In genomic region chr7:30765359-30765758, GRCh38 we compare ENCODE assay signal across 16 cellular contexts. TPM values are rescaled to one million over a fixed set of nuclear protein-coding genes. Genes with fewer than 3 reads are reported as not detected.
"Had no signal": no experiment of that assay in that cellular context is flagged by ENCODE, and none has a peak within 500 bp of the region (broad histone marks: within the 10 kb centered on the region; RNA-seq: fewer than 3 reads in every experiment).

No MANE protein-coding gene starts in this region.

- H3K27ac Mint-ChIP-seq: activated CD8-positive, alpha-beta T cell treated with anti-CD3 and anti-CD28 coated beads, Interleukin-2, amount 10 ng/mL, durations not matched to agents 7 days and 5 days; activated naive CD4-positive, alpha-beta T cell treated with anti-CD3 and anti-CD28 coated beads, Interleukin-2, amount 10 ng/mL, durations not matched to agents 7 days and 5 days; activated T-helper 17 cell treated with anti-CD3 and anti-CD28 coated beads, Interleukin-2, amount 50 U/mL, for 72 hours; dendritic cell treated with granulocyte-macrophage colony-stimulating factor and Interleukin-4, amounts not matched to agents 40 ng/mL and 50 ng/mL, for 4 days; effector memory CD8-positive, alpha-beta T cell; memory B cell; stimulated activated memory B cell treated with anti-CD40 and anti-IgM and Interleukin-4, amounts not matched to agents 10 μg/mL and 1 μg/mL and 100 μg/mL, for 72 hours had no signal

- H3K4me3 Mint-ChIP-seq: activated CD8-positive, alpha-beta T cell treated with anti-CD3 and anti-CD28 coated beads, Interleukin-2, amount 10 ng/mL, durations not matched to agents 7 days and 5 days; activated naive CD4-positive, alpha-beta T cell treated with anti-CD3 and anti-CD28 coated beads, Interleukin-2, amount 10 ng/mL, durations not matched to agents 7 days and 5 days; activated T-helper 17 cell treated with anti-CD3 and anti-CD28 coated beads, Interleukin-2, amount 50 U/mL, for 72 hours; central memory CD8-positive, alpha-beta T cell; dendritic cell treated with granulocyte-macrophage colony-stimulating factor and Interleukin-4, amounts not matched to agents 40 ng/mL and 50 ng/mL, for 4 days; effector memory CD8-positive, alpha-beta T cell; memory B cell; stimulated activated memory B cell treated with anti-CD40 and anti-IgM and Interleukin-4, amounts not matched to agents 10 μg/mL and 1 μg/mL and 100 μg/mL, for 72 hours had no signal

- H3K4me1 ChIP-seq: parathyroid adenoma had no signal

- H3K27me3 ChIP-seq: adrenal gland had no signal

- H3K9me3 ChIP-seq: adrenal gland, SK-N-SH, spleen had no signal

- H3K36me3 Mint-ChIP-seq: activated naive CD4-positive, alpha-beta T cell treated with anti-CD3 and anti-CD28 coated beads, Interleukin-2, amount 10 ng/mL, durations not matched to agents 7 days and 5 days; memory B cell; stimulated activated memory B cell treated with anti-CD40 and anti-IgM and Interleukin-4, amounts not matched to agents 10 μg/mL and 1 μg/mL and 100 μg/mL, for 72 hours had no signal

- H3K4me3 ChIP-seq: adrenal gland, spleen had no signal

- ATAC-seq: activated CD8-positive, alpha-beta T cell treated with anti-CD3 and anti-CD28 coated beads, Interleukin-2, amount 10 ng/mL, durations not matched to agents 7 days and 5 days; activated T-helper 17 cell treated with anti-CD3 and anti-CD28 coated beads, Interleukin-2, amount 50 U/mL, for 72 hours; effector memory CD8-positive, alpha-beta T cell; stimulated activated memory B cell treated with anti-CD40 and anti-IgM and Interleukin-4, amounts not matched to agents 10 μg/mL and 1 μg/mL and 100 μg/mL, for 72 hours had no signal

- H3K4me1 Mint-ChIP-seq: activated T-helper 17 cell treated with anti-CD3 and anti-CD28 coated beads, Interleukin-2, amount 50 U/mL, for 72 hours; central memory CD8-positive, alpha-beta T cell; memory B cell; stimulated activated memory B cell treated with anti-CD40 and anti-IgM and Interleukin-4, amounts not matched to agents 10 μg/mL and 1 μg/mL and 100 μg/mL, for 72 hours had no signal

- H3K9me3 Mint-ChIP-seq: activated naive CD4-positive, alpha-beta T cell treated with anti-CD3 and anti-CD28 coated beads, Interleukin-2, amount 10 ng/mL, durations not matched to agents 7 days and 5 days; activated T-helper 17 cell treated with anti-CD3 and anti-CD28 coated beads, Interleukin-2, amount 50 U/mL, for 72 hours; central memory CD8-positive, alpha-beta T cell; effector memory CD8-positive, alpha-beta T cell; memory B cell; stimulated activated memory B cell treated with anti-CD40 and anti-IgM and Interleukin-4, amounts not matched to agents 10 μg/mL and 1 μg/mL and 100 μg/mL, for 72 hours had no signal

- H3K27me3 Mint-ChIP-seq: activated T-helper 17 cell treated with anti-CD3 and anti-CD28 coated beads, Interleukin-2, amount 50 U/mL, for 72 hours had no signal

- H3K27ac ChIP-seq: WERI-Rb-1 had no signal

- DNase-seq: activated CD4-positive, alpha-beta T cell treated with anti-CD3 and anti-CD28 coated beads for 4 hours; activated CD8-positive, alpha-beta T cell treated with anti-CD3 and anti-CD28 coated beads, Interleukin-2, amount 10 ng/mL, durations not matched to agents 7 days and 5 days; activated naive CD4-positive, alpha-beta T cell treated with anti-CD3 and anti-CD28 coated beads, Interleukin-2, amount 10 ng/mL, durations not matched to agents 7 days and 5 days; effector memory CD8-positive, alpha-beta T cell; SK-N-SH; spleen; stimulated activated CD4-positive, alpha-beta T cell treated with anti-CD3 and anti-CD28 coated beads, Interleukin-1b, Interleukin-23, amount 100 ng/mL, for 48 hours; T-helper 1 cell; WERI-Rb-1 had no signal

- H3K36me3 ChIP-seq: adrenal gland, spleen, WERI-Rb-1 had no signal

RNA-seq across cellular contexts. Expression of gene INMT, which starts 13.4 kb away (rescaled TPM):
- total RNA-seq: activated CD8-positive, alpha-beta T cell treated with anti-CD3 and anti-CD28 coated beads, Interleukin-2, amount 10 ng/mL, durations not matched to agents 7 days and 5 days had no signal
- polyA plus RNA-seq: SK-N-SH had no signal
